9 cellular contexts compared by ENCODE assay signal in the genomic region with DNA sequence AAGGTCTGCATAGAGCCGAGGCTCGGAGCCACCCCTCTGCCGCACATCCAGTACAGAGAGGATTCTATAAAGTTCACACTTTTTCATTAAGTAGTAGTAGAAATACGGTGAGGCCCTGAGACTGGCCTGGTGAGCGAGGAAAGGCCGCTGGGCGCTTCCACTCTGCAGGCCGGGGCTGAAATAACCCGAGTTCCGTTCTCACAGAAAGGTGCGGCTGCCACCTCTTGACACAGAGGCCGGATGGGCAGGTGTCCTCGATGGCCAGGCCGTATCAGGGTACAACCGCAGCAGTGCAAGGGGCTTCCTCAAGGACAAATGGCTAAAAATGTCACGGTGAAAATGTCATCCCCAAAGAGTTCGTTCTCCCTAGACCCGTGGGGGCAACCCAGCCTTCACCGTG. TPM values are rescaled to one million over a fixed set of nuclear protein-coding genes. Genes with fewer than 3 reads are reported as not detected.
DNase-seq lines count a peak whose midpoint lies in the region; ATAC-seq lines count a peak whose summit lies in the region.
"Had no signal": no experiment of that assay in that cellular context is flagged by ENCODE, and none has a peak within 500 bp of the region (broad histone marks: within the 10 kb centered on the region; RNA-seq: fewer than 3 reads in every experiment).

No MANE protein-coding gene starts in this region.

- ATAC-seq in T-helper 17 cell (no peak), GM21367 (IDR thresholded peaks at IDR 0.05; ENCODE audit: unreplicated experiment) (no peak)
- ATAC-seq in stimulated activated naive CD8-positive, alpha-beta T cell treated with anti-CD3 and anti-CD28 coated beads, Interleukin-15, amount 100 ng/mL, for 72 hours: no peak

- peak overlapping the region; percentile 49 for H3K4me3 ChIP-seq in iPS-18a (ENCODE audit: low read length)
- H3K4me3 ChIP-seq in MG63: no peak overlapping the region; the same call in 1 of the 2 replicates

- DNase-seq in T-helper 2 cell treated with Interferon-gamma antibody and Interleukin-4, amounts not matched to agents 5 μg/mL and 100 μg/mL, for 36 hours (ENCODE audit: low spot score): no peak
- DNase-seq in T-helper 2 cell (no peak), T-helper 17 cell (no peak), NCI-H1417 (lab: John Stamatoyannopoulos, UW) (no peak), MG63 (no peak)
- DNase-seq in stimulated activated naive CD8-positive, alpha-beta T cell treated with anti-CD3 and anti-CD28 coated beads, Interleukin-15, amount 100 ng/mL, for 72 hours: no peak

- H3K36me3 ChIP-seq in iPS-18a (ENCODE audit: control insufficient read depth, low read depth, low read length) (peaks cover 21% of the 10 kb centered on the region), MG63 (peaks cover 44% of the 10 kb centered on the region)

- H3K9me3 ChIP-seq in T-helper 17 cell (ENCODE audit: control insufficient read depth, low read length, poor library complexity, severe bottlenecking): no peaks in the 10 kb centered on the region
- no peaks in the 10 kb centered on the region for H3K9me3 ChIP-seq in iPS-18a (ENCODE audit: control insufficient read depth, low read depth, low read length)
- no peaks in the 10 kb centered on the region; the same call in 1 of the 2 replicates for H3K9me3 ChIP-seq in MG63

- peaks cover 11% of the 10 kb centered on the region for H3K4me1 ChIP-seq in iPS-18a (ENCODE audit: control insufficient read depth, low read depth, low read length)

- H3K9me3 Mint-ChIP-seq in T-helper 2 cell treated with Interferon-gamma antibody and Interleukin-4, amounts not matched to agents 5 μg/mL and 100 μg/mL, for 36 hours: no peaks in the 10 kb centered on the region
- H3K9me3 Mint-ChIP-seq in stimulated activated naive CD8-positive, alpha-beta T cell treated with anti-CD3 and anti-CD28 coated beads, Interleukin-15, amount 100 ng/mL, for 72 hours: no peaks in the 10 kb centered on the region

- H3K27me3 ChIP-seq in iPS-18a (ENCODE audit: control insufficient read depth, insufficient read depth, low read length) (peaks cover 12% of the 10 kb centered on the region), MG63 (no peaks in the 10 kb centered on the region)

- no peak overlapping the region for H3K27ac Mint-ChIP-seq in T-helper 2 cell treated with Interferon-gamma antibody and Interleukin-4, amounts not matched to agents 5 μg/mL and 100 μg/mL, for 36 hours
- H3K27ac Mint-ChIP-seq in T-helper 17 cell: no peak overlapping the region
- H3K27ac Mint-ChIP-seq in stimulated activated naive CD8-positive, alpha-beta T cell treated with anti-CD3 and anti-CD28 coated beads, Interleukin-15, amount 100 ng/mL, for 72 hours: no peak overlapping the region

- no peaks in the 10 kb centered on the region for H3K27me3 Mint-ChIP-seq in T-helper 2 cell treated with Interferon-gamma antibody and Interleukin-4, amounts not matched to agents 5 μg/mL and 100 μg/mL, for 36 hours (ENCODE audit: low read depth)
- H3K27me3 Mint-ChIP-seq in T-helper 17 cell: no peaks in the 10 kb centered on the region
- H3K27me3 Mint-ChIP-seq in stimulated activated naive CD8-positive, alpha-beta T cell treated with anti-CD3 and anti-CD28 coated beads, Interleukin-15, amount 100 ng/mL, for 72 hours: no peaks in the 10 kb centered on the region

- no peak overlapping the region for H3K9ac ChIP-seq in iPS-18a (ENCODE audit: low read length)

- no peak overlapping the region for H3K27ac ChIP-seq in iPS-18a (ENCODE audit: low read length)
- H3K27ac ChIP-seq: WERI-Rb-1 had no signal

- peak overlapping the region; percentile 50 for H3K4me3 Mint-ChIP-seq in T-helper 2 cell treated with Interferon-gamma antibody and Interleukin-4, amounts not matched to agents 5 μg/mL and 100 μg/mL, for 36 hours
- H3K4me3 Mint-ChIP-seq in T-helper 17 cell: peak overlapping the region; percentile 83
- H3K4me3 Mint-ChIP-seq in stimulated activated naive CD8-positive, alpha-beta T cell treated with anti-CD3 and anti-CD28 coated beads, Interleukin-15, amount 100 ng/mL, for 72 hours: peak overlapping the region; percentile 18 to 64

- peaks cover 19% of the 10 kb centered on the region for H3K4me1 Mint-ChIP-seq in T-helper 2 cell treated with Interferon-gamma antibody and Interleukin-4, amounts not matched to agents 5 μg/mL and 100 μg/mL, for 36 hours (ENCODE audit: low read depth)
- peaks cover 14% of the 10 kb centered on the region for H3K4me1 Mint-ChIP-seq in T-helper 17 cell
- peaks cover 55% of the 10 kb centered on the region for H3K4me1 Mint-ChIP-seq in stimulated activated naive CD8-positive, alpha-beta T cell treated with anti-CD3 and anti-CD28 coated beads, Interleukin-15, amount 100 ng/mL, for 72 hours

- peaks cover 32% of the 10 kb centered on the region for H3K36me3 Mint-ChIP-seq in T-helper 2 cell treated with Interferon-gamma antibody and Interleukin-4, amounts not matched to agents 5 μg/mL and 100 μg/mL, for 36 hours (ENCODE audit: low read depth)
- H3K36me3 Mint-ChIP-seq in T-helper 17 cell (ENCODE audit: low read depth): peaks cover 2% of the 10 kb centered on the region

RNA-seq across cellular contexts. Expression of gene PCYT2, which starts 0.8 kb away (rescaled TPM):
- 10 to 100 TPM; 21.6 to 26.0 TPM for total RNA-seq in T-helper 17 cell
- total RNA-seq in MG63 (2014; rRNA removed; shearing (Covaris generic); ENCODE audit: low replicate concordance): 24.6 and 47.0 TPM in 2 replicates

RNA-seq across cellular contexts. Expression of gene SIRT7, which starts 6.0 kb away (rescaled TPM):
- total RNA-seq in T-helper 17 cell: 10 to 100 TPM; 48.9 to 58.2 TPM
- total RNA-seq in MG63 (2014; rRNA removed; shearing (Covaris generic); ENCODE audit: low replicate concordance): 22.1 and 25.9 TPM in 2 replicates

RNA-seq across cellular contexts. Expression of gene NPB, which starts 9.9 kb away (rescaled TPM):
- total RNA-seq in T-helper 17 cell: not detected
- total RNA-seq in MG63 (2014; rRNA removed; shearing (Covaris generic); ENCODE audit: low replicate concordance): 1.3 and 2.5 TPM in 2 replicates

RNA-seq across cellular contexts. Expression of gene MAFG, which starts 15.6 kb away (rescaled TPM):
- total RNA-seq in T-helper 17 cell: 10 to 100 TPM; 15.4 to 23.0 TPM
- total RNA-seq in MG63 (2014; rRNA removed; shearing (Covaris generic); ENCODE audit: low replicate concordance): 11.8 and 14.9 TPM in 2 replicates

RNA-seq across cellular contexts. Expression of gene ANAPC11, which starts 20.4 kb away (rescaled TPM):
- 10 to 100 TPM; 32.8 to 36.2 TPM for total RNA-seq in T-helper 17 cell
- 161 and 303 TPM in 2 replicates for total RNA-seq in MG63 (2014; rRNA removed; shearing (Covaris generic); ENCODE audit: low replicate concordance)
